Comparison of ENCODE assay signal across 2 cellular contexts in the genomic region with DNA sequence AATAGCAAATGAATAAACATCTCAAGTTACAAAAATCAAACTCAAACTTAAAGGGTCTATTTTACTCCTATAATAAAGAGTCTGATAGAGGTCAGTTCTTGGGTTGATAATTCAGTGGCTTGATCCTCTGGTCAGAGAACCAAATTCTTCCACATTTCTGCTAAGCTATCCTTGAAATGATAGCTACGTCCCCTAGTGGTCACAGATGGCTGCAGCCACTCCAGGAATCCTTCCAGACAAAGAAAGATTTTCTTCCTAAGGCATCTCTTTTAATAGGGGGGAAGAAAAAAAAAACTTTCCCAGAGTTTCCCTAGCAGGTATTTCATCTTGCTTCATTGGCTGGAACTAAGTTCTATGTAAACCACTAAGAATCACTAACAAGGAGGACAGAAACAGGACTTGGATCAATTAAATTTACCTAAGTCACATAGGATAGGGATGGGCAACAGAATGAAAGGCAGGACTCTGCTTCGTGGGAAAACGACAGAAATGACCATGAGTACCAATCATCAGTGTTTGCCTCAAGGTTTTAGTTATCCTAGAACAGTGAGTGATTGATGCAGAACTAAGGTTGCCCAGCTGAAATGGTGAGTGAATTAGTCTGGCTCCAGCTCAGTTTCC.
TF ChIP-seq lines count a peak whose summit lies in the region.

No MANE protein-coding gene starts in this region.

TF ChIP-seq in Ishikawa, 13 proteins besides CTCF, POLR2A, EP300 and RAD21:
- TF ChIP-seq CEBPB (IDR thresholded peaks at IDR 0.05), result no peak
- TF ChIP-seq NFIC (IDR thresholded peaks at IDR 0.05), result no peak
- TF ChIP-seq ZBTB7A (IDR thresholded peaks at IDR 0.05; ENCODE audit: low read depth), result no peak
- no peak for TF ChIP-seq CREB1 (IDR thresholded peaks at IDR 0.05; ENCODE audit: low read depth)

TF ChIP-seq in GM12878, 131 proteins besides CTCF, POLR2A, EP300 and RAD21:
- TF ChIP-seq NRF1 (conservative IDR thresholded peaks at IDR 0.05; ENCODE audit: low read depth, low read length) (no peak), SMC3 (IDR thresholded peaks at IDR 0.05; ENCODE audit: borderline replicate concordance, low read length) (peak; percentile 48; the same call in 1 of the 2 replicates)
TF ChIP-seq in GM12878: peak in this region for 1.
